In the genomic region with DNA sequence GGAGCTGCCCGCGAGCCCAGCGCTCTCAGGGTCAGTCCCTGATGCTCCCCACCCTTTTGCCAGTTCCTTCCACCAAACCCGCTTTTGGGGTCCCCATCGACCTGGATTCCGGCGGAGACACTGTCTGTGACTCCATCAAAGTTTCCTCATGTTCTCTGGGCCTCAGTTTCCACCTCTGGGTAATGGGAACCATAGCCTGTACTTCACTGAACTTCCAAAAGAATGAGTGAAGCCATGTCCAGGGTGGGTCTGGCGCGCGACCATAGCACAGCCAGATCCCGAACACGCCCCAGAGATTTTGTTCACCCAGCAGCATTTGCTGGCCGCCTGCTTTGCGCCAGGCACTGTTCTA, we compare ENCODE assay signal across 17 cellular contexts. TPM values are rescaled to one million over a fixed set of nuclear protein-coding genes. Genes with fewer than 3 reads are reported as not detected.
A peak's percentile ranks its signal among the peaks of the same experiment; 100 is the strongest.
DNase-seq lines count a peak whose midpoint lies in the region; ATAC-seq, FAIRE-seq and TF ChIP-seq lines count a peak whose summit lies in the region.
"Had no signal": no experiment of that assay in that cellular context is flagged by ENCODE, and none has a peak within 500 bp of the region (broad histone marks: within the 10 kb centered on the region; RNA-seq: fewer than 3 reads in every experiment).

No MANE protein-coding gene starts in this region.

- H3K27ac Mint-ChIP-seq in activated naive CD8-positive, alpha-beta T cell = no peak overlapping the region
- no peak overlapping the region for H3K27ac Mint-ChIP-seq in activated naive CD8-positive, alpha-beta T cell treated with anti-CD3 and anti-CD28 coated beads, Interleukin-2, amount 50 U/mL, for 24 hours
- H3K27ac Mint-ChIP-seq: activated CD4-positive, alpha-beta memory T cell treated with anti-CD3 and anti-CD28 coated beads for 36 hours had no signal

- POLR2A ChIA-PET in K562 (lab: Yijun Ruan, JAX) = no interaction called here

- H2AFZ ChIP-seq in K562 (ENCODE audit: low read depth, low read length) (no peak overlapping the region), keratinocyte (ENCODE audit: control insufficient read depth, low read length) (no peak overlapping the region)

- no TSS peak for BruUV-seq in K562 (replicated peaks; lab: Mats Ljungman, UMichigan)

- CTCF ChIA-PET in K562 (lab: Yijun Ruan, JAX; ENCODE audit: low intra/inter-chr PET ratio) = interaction anchor here (0.6 kb wide), 1 partner anchor 34 kb away, joined by 3 read pairs; no protein-coding TSS in a partner anchor

- H3K9me3 Mint-ChIP-seq in activated naive CD8-positive, alpha-beta T cell (ENCODE audit: low read depth) = no peaks in the 10 kb centered on the region
- peaks cover 7% of the 10 kb centered on the region for H3K9me3 Mint-ChIP-seq in activated naive CD8-positive, alpha-beta T cell treated with anti-CD3 and anti-CD28 coated beads, Interleukin-2, amount 50 U/mL, for 24 hours
- H3K9me3 Mint-ChIP-seq: activated CD4-positive, alpha-beta memory T cell treated with anti-CD3 and anti-CD28 coated beads for 36 hours had no signal

- TF ChIP-seq CTCF in K562 (IDR thresholded peaks at IDR 0.05 in 2 of 3, conservative IDR thresholded peaks at IDR 0.05 in 1 of 3; ENCODE audit: insufficient read depth in 2 of 3, low read depth in 1 of 3, low read length in 3 of 3) (no peak), keratinocyte (optimal IDR thresholded peaks at IDR 0.05 in 1 of 3, IDR thresholded peaks at IDR 0.05 in 1 of 3, conservative IDR thresholded peaks at IDR 0.05 in 1 of 3; ENCODE audit: extremely low read depth in 1 of 3, insufficient read depth in 2 of 3, low read length in 3 of 3) (no peak), thoracic aorta (IDR thresholded peaks at IDR 0.05) (no peak), GM13976 (IDR thresholded peaks at IDR 0.05; ENCODE audit: borderline replicate concordance, control extremely low read depth, extremely low read depth, insufficient read depth, missing control alignments) (no peak)

- no peaks in the 10 kb centered on the region for H3K9me1 ChIP-seq in K562 (ENCODE audit: control insufficient read depth, insufficient read depth, low read length)
- H3K9me1 ChIP-seq in keratinocyte (ENCODE audit: control insufficient read depth, extremely low read depth, insufficient read depth, low read length) = no peaks in the 10 kb centered on the region

- H3K36me3 Mint-ChIP-seq in activated naive CD8-positive, alpha-beta T cell = no peaks in the 10 kb centered on the region
- H3K36me3 Mint-ChIP-seq in activated naive CD8-positive, alpha-beta T cell treated with anti-CD3 and anti-CD28 coated beads, Interleukin-2, amount 50 U/mL, for 24 hours (ENCODE audit: low read depth) = no peaks in the 10 kb centered on the region
- H3K36me3 Mint-ChIP-seq: activated CD4-positive, alpha-beta memory T cell treated with anti-CD3 and anti-CD28 coated beads for 36 hours had no signal

- TF ChIP-seq RAD21 in K562 (CRISPR knock-in tag; conservative IDR thresholded peaks at IDR 0.05 in 1 of 2, IDR thresholded peaks at IDR 0.05 in 1 of 2) = no peak

- no peak overlapping the region for H3K27ac ChIP-seq in K562 (ENCODE audit: extremely low read depth, low read depth, low read length)
- no peak overlapping the region for H3K27ac ChIP-seq in keratinocyte (ENCODE audit: control insufficient read depth, insufficient read depth, low read length)
- no peak overlapping the region for H3K27ac ChIP-seq in thoracic aorta
- H3K27ac ChIP-seq: adrenal gland, epithelial cell of prostate, gastroesophageal sphincter, skin epidermis had no signal

- FAIRE-seq in K562 (lab: Jason Lieb, UNC) (no peak), keratinocyte (lab: Jason Lieb, UNC) (no peak)

- TF ChIP-seq EP300 in K562 (IDR thresholded peaks at IDR 0.05; ENCODE audit: low read length) = no peak

- H3K79me2 ChIP-seq in K562 (ENCODE audit: control insufficient read depth, insufficient read depth, low read length) = no peaks in the 10 kb centered on the region
- no peaks in the 10 kb centered on the region for H3K79me2 ChIP-seq in keratinocyte (ENCODE audit: control insufficient read depth, insufficient read depth, low read length)

- no peak for DNase-seq in activated naive CD8-positive, alpha-beta T cell treated with anti-CD3 and anti-CD28 coated beads, Interleukin-2, amount 50 U/mL, for 24 hours
- no peak for DNase-seq in K562 (ENCODE audit: extremely low read depth in 1 of 4, low spot score in 3 of 4)
- DNase-seq in keratinocyte (ENCODE audit: low read depth, low spot score) = no peak
- DNase-seq in thoracic aorta (ENCODE audit: low spot score) = no peak
- DNase-seq in COLO668 (lab: John Stamatoyannopoulos, UW; ENCODE audit: unreplicated experiment) = no peak
- DNase-seq in GM13976 (ENCODE audit: low spot score) = no peak
- DNase-seq: adrenal gland had no signal

- peaks cover 8% of the 10 kb centered on the region for H3K27me3 Mint-ChIP-seq in activated naive CD8-positive, alpha-beta T cell
- peaks cover 9% of the 10 kb centered on the region for H3K27me3 Mint-ChIP-seq in activated naive CD8-positive, alpha-beta T cell treated with anti-CD3 and anti-CD28 coated beads, Interleukin-2, amount 50 U/mL, for 24 hours

- H3K36me3 ChIP-seq in K562 (ENCODE audit: control insufficient read depth, insufficient read depth, low read length) (no peaks in the 10 kb centered on the region), keratinocyte (ENCODE audit: control insufficient read depth in 2 of 2, extremely low read depth in 1 of 2, insufficient read depth in 2 of 2, low read length in 2 of 2) (no peaks in the 10 kb centered on the region), thoracic aorta (no peaks in the 10 kb centered on the region)
- H3K36me3 ChIP-seq: adrenal gland, gastroesophageal sphincter had no signal

- WGBS in K562 (ENCODE audit: insufficient coverage, low coverage, missing lambda C conversion rate) = 0% methylated on average over 14 of the region's 14 CpGs

- TF ChIP-seq POLR2A in K562 (conservative IDR thresholded peaks at IDR 0.05) = no peak

- H3K4me1 ChIP-seq in K562 (replicated peaks in 1 of 2; ENCODE audit: control insufficient read depth in 2 of 2, insufficient read depth in 2 of 2, low read length in 2 of 2) (peaks cover 0 to 8% of the 10 kb centered on the region in 2 experiments; a peak in 2 of 5 replicates), keratinocyte (ENCODE audit: control insufficient read depth, extremely low read depth, insufficient read depth, low read length) (no peaks in the 10 kb centered on the region), thoracic aorta (ENCODE audit: control insufficient read depth in 1 of 2, low read depth in 2 of 2) (no peaks in the 10 kb centered on the region)
- H3K4me1 ChIP-seq: adrenal gland had no signal

- ATAC-seq in activated naive CD8-positive, alpha-beta T cell treated with anti-CD3 and anti-CD28 coated beads, Interleukin-2, amount 50 U/mL, for 24 hours = no peak
- ATAC-seq in K562 (no peak), thoracic aorta (ENCODE audit: insufficient number of reproducible peaks, low FRiP score, low read depth) (no peak), HG03432 (IDR thresholded peaks at IDR 0.05; ENCODE audit: unreplicated experiment) (no peak)
- ATAC-seq: gastroesophageal sphincter had no signal

- dilution Hi-C loops in keratinocyte (cut with MboI; ENCODE audit: extremely low pct_ligation_motif_present, low sequenced_read_pairs) = no loop called here

- peaks cover 4% of the 10 kb centered on the region for H3K4me1 Mint-ChIP-seq in activated naive CD8-positive, alpha-beta T cell (ENCODE audit: low read depth)
- peaks cover 7% of the 10 kb centered on the region for H3K4me1 Mint-ChIP-seq in activated naive CD8-positive, alpha-beta T cell treated with anti-CD3 and anti-CD28 coated beads, Interleukin-2, amount 50 U/mL, for 24 hours

- H3K9me3 ChIP-seq in K562 (replicated peaks; ENCODE audit: control insufficient read depth, insufficient read depth, low read depth, low read length) = no peaks in the 10 kb centered on the region
- H3K9me3 ChIP-seq in keratinocyte (ENCODE audit: control insufficient read depth, low read depth, low read length) = no peaks in the 10 kb centered on the region
- no peaks in the 10 kb centered on the region for H3K9me3 ChIP-seq in thoracic aorta
- H3K9me3 ChIP-seq: adrenal gland had no signal

- peaks cover 16 to 54% of the 10 kb centered on the region in 2 experiments; a peak in 4 of 5 replicates for H3K27me3 ChIP-seq in K562 (ENCODE audit: control insufficient read depth in 2 of 2, insufficient read depth in 2 of 2, low read length in 2 of 2)
- H3K27me3 ChIP-seq in keratinocyte (ENCODE audit: control insufficient read depth, extremely low read depth, insufficient read depth, low read length) = peaks cover 32% of the 10 kb centered on the region
- no peaks in the 10 kb centered on the region for H3K27me3 ChIP-seq in thoracic aorta (replicated peaks; ENCODE audit: insufficient read depth)

- H3K4me2 ChIP-seq in K562 (ENCODE audit: insufficient read depth, low read length) = no peak overlapping the region
- peak overlapping the region; percentile 45 for H3K4me2 ChIP-seq in keratinocyte (ENCODE audit: control insufficient read depth, extremely low read depth, insufficient read depth, low read depth, low read length)

- in situ Hi-C loops in K562 (cut with MboI) = no loop called here
- in situ Hi-C loops in GM13976 (cut with MboI; ENCODE audit: low sequenced_read_pairs, unreplicated experiment) = no loop called here

- peak overlapping the region; percentile 32 for H3K4me3 Mint-ChIP-seq in activated naive CD8-positive, alpha-beta T cell
- no peak overlapping the region for H3K4me3 Mint-ChIP-seq in activated naive CD8-positive, alpha-beta T cell treated with anti-CD3 and anti-CD28 coated beads, Interleukin-2, amount 50 U/mL, for 24 hours
- H3K4me3 Mint-ChIP-seq: activated CD4-positive, alpha-beta memory T cell treated with anti-CD3 and anti-CD28 coated beads for 36 hours had no signal

- no peak overlapping the region for H3K4me3 ChIP-seq in K562
- peak overlapping the region in 1 of 3 experiments; percentile 27 for H3K4me3 ChIP-seq in keratinocyte (ENCODE audit: control insufficient read depth in 2 of 3, extremely low read depth in 1 of 3, insufficient read depth in 2 of 3, low read depth in 1 of 3, low read length in 3 of 3)
- H3K4me3 ChIP-seq in thoracic aorta = peak overlapping the region; percentile 38
- H3K4me3 ChIP-seq: adrenal gland had no signal

- intact Hi-C loops in K562 (cut with micrococcal nuclease) = no loop called here

- H4K20me1 ChIP-seq in K562 (replicated peaks; ENCODE audit: control insufficient read depth, insufficient read depth, low read length) (no peaks in the 10 kb centered on the region), keratinocyte (ENCODE audit: control insufficient read depth, extremely low read depth, insufficient read depth, low read length) (no peaks in the 10 kb centered on the region)

- H3K9ac ChIP-seq in K562 (ENCODE audit: insufficient read depth in 1 of 2, low read depth in 2 of 2, low read length in 2 of 2) = peak overlapping the region in 1 of 2 experiments; percentile 64; a peak in 1 of 4 replicates
- H3K9ac ChIP-seq in keratinocyte (ENCODE audit: control insufficient read depth, extremely low read depth, insufficient read depth, low read length) = no peak overlapping the region

RNA-seq across cellular contexts. Expression of gene SDR42E2, which starts 0.3 kb away (rescaled TPM):
- 0.28 TPM in 1 of 2 replicates, not detected in the other for total RNA-seq in K562 (2011; cell fraction: chromatin; rRNA removed; ENCODE audit: low replicate concordance)
- 0.13 TPM in 1 of 2 replicates, not detected in the other for total RNA-seq in K562 (2011; cell fraction: nucleolus; rRNA removed)
- 0.22 and 0.53 TPM in 2 replicates for total RNA-seq in K562 (2011; cell fraction: nucleoplasm; rRNA removed)
- total RNA-seq in K562 (2014; rRNA removed) (not detected in 2 replicates), K562 (2014; rRNA removed; fragmentation: Illumina TruSeq; extraction: Trizol) (not detected in 2 replicates), K562 (2015; rRNA removed; fragmentation: Illumina TruSeq; extraction: Trizol) (0.07 TPM in 1 of 2 replicates, not detected in the other), K562 (2021) (not detected in 2 replicates), thoracic aorta (not detected)
- polyA plus RNA-seq in K562 (2011; rRNA removed) (0.03 and 0.08 TPM in 2 replicates), K562 (2014; fragmentation: Illumina TruSeq; extraction: Trizol) (0.04 TPM in 1 of 2 replicates, not detected in the other), K562 (2014; fragmentation: Nextera tagmentation; extraction: Ambion mirVana) (under 1 TPM; 0.04 to 0.06 TPM), K562 (2014; rRNA removed) (not detected in 2 replicates), keratinocyte (not detected in 3 replicates)
- 0.03 TPM in 1 of 2 replicates, not detected in the other for polyA plus RNA-seq in K562 (2011; cell fraction: cytosol; rRNA removed)
- polyA plus RNA-seq in K562 (2011; cell fraction: nucleus; rRNA removed) = 0.06 and 0.09 TPM in 2 replicates
- 0.04 and 0.07 TPM in 2 replicates for polyA plus RNA-seq in K562 (2012)
- polyA minus RNA-seq in K562 (2011; rRNA and poly(A)+ RNA removed) = not detected in 2 replicates
- not detected in 2 replicates for polyA minus RNA-seq in K562 (2011; cell fraction: cytosol; rRNA and poly(A)+ RNA removed)
- polyA minus RNA-seq in K562 (2011; cell fraction: nucleus; rRNA and poly(A)+ RNA removed) = 0.22 and 0.27 TPM in 2 replicates
- polyA plus RNA-seq in keratinocyte (2011; ENCODE audit: low read depth) = not detected
- not detected in 2 replicates for polyA plus RNA-seq in keratinocyte (2011; cell fraction: cytosol; rRNA removed)
- polyA plus RNA-seq in keratinocyte (2011; cell fraction: nucleus; rRNA removed) = not detected in 2 replicates
- polyA plus RNA-seq in keratinocyte (2012; ENCODE audit: low replicate concordance) = not detected in 2 replicates
- 0.33 TPM in 1 of 3 replicates, not detected in the others for polyA minus RNA-seq in keratinocyte
- polyA minus RNA-seq in keratinocyte (2011; cell fraction: cytosol; rRNA and poly(A)+ RNA removed) = not detected
- not detected in 2 replicates for polyA minus RNA-seq in keratinocyte (2011; cell fraction: nucleus; rRNA and poly(A)+ RNA removed)
- total RNA-seq: adrenal gland, chondrocyte, gastroesophageal sphincter, kidney epithelial cell, omental fat pad, urinary bladder had no signal
- polyA plus RNA-seq: urinary bladder had no signal

RNA-seq across cellular contexts. Expression of gene EEF2K, which starts 43.4 kb away (rescaled TPM):
- 80.4 and 136 TPM in 2 replicates for total RNA-seq in K562 (2011; cell fraction: chromatin; rRNA removed; ENCODE audit: low replicate concordance)
- total RNA-seq in K562 (2011; cell fraction: nucleolus; rRNA removed) = 75.0 and 81.5 TPM in 2 replicates
- total RNA-seq in K562 (2011; cell fraction: nucleoplasm; rRNA removed) = 92.4 and 163 TPM in 2 replicates
- total RNA-seq in K562 (2014; rRNA removed) = 13.1 and 14.8 TPM in 2 replicates
- 14.6 and 18.3 TPM in 2 replicates for total RNA-seq in K562 (2014; rRNA removed; fragmentation: Illumina TruSeq; extraction: Trizol)
- 12.1 and 12.9 TPM in 2 replicates for total RNA-seq in K562 (2015; rRNA removed; fragmentation: Illumina TruSeq; extraction: Trizol)
- 33.7 and 35.2 TPM in 2 replicates for total RNA-seq in K562 (2021)
- 12.2 and 13.7 TPM in 2 replicates for polyA plus RNA-seq in K562 (2011; rRNA removed)
- polyA plus RNA-seq in K562 (2011; cell fraction: cytosol; rRNA removed) = 20.2 and 20.3 TPM in 2 replicates
- 32.2 and 38.1 TPM in 2 replicates for polyA plus RNA-seq in K562 (2011; cell fraction: nucleus; rRNA removed)
- polyA plus RNA-seq in K562 (2012) = 10.6 and 18.8 TPM in 2 replicates
- 23.0 and 26.3 TPM in 2 replicates for polyA plus RNA-seq in K562 (2014; fragmentation: Illumina TruSeq; extraction: Trizol)
- polyA plus RNA-seq in K562 (2014; fragmentation: Nextera tagmentation; extraction: Ambion mirVana) = 1 to 10 TPM; 3.0 to 3.4 TPM
- 11.3 and 15.3 TPM in 2 replicates for polyA plus RNA-seq in K562 (2014; rRNA removed)
- 29.6 and 31.7 TPM in 2 replicates for polyA minus RNA-seq in K562 (2011; rRNA and poly(A)+ RNA removed)
- polyA minus RNA-seq in K562 (2011; cell fraction: cytosol; rRNA and poly(A)+ RNA removed) = 28.4 and 40.3 TPM in 2 replicates
- 12.3 and 15.8 TPM in 2 replicates for polyA minus RNA-seq in K562 (2011; cell fraction: nucleus; rRNA and poly(A)+ RNA removed)
- 6.5 to 13.0 TPM (median 7.3 TPM) in 3 replicates for polyA plus RNA-seq in keratinocyte
- polyA plus RNA-seq in keratinocyte (2011; ENCODE audit: low read depth) = 1.6 TPM
- 4.3 and 5.6 TPM in 2 replicates for polyA plus RNA-seq in keratinocyte (2011; cell fraction: cytosol; rRNA removed)
- 23.8 and 32.8 TPM in 2 replicates for polyA plus RNA-seq in keratinocyte (2011; cell fraction: nucleus; rRNA removed)
- polyA plus RNA-seq in keratinocyte (2012; ENCODE audit: low replicate concordance) = 2.5 and 10.5 TPM in 2 replicates
- 27.6 to 53.1 TPM (median 28.7 TPM) in 3 replicates for polyA minus RNA-seq in keratinocyte
- polyA minus RNA-seq in keratinocyte (2011; cell fraction: cytosol; rRNA and poly(A)+ RNA removed) = 17.3 TPM
- 9.8 and 17.9 TPM in 2 replicates for polyA minus RNA-seq in keratinocyte (2011; cell fraction: nucleus; rRNA and poly(A)+ RNA removed)
- total RNA-seq in thoracic aorta = 10 to 100 TPM; 35.1 to 38.2 TPM
